ENCODE assay signal across 2 cellular contexts in genomic region chr12:110908377-110909136, GRCh38.
TF ChIP-seq lines count a peak whose summit lies in the region.

No MANE protein-coding gene starts in this region.

TF ChIP-seq in HepG2, 621 proteins besides CTCF, POLR2A, EP300 and RAD21:
- TF ChIP-seq, protein P1, sequence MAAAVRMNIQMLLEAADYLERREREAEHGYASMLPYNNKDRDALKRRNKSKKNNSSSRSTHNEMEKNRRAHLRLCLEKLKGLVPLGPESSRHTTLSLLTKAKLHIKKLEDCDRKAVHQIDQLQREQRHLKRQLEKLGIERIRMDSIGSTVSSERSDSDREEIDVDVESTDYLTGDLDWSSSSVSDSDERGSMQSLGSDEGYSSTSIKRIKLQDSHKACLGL (CRISPR knock-in tag; IDR thresholded peaks at IDR 0.05) = no peak
- TF ChIP-seq NONO (IDR thresholded peaks at IDR 0.05) = 0 out of 2 replicates have a peak, but pooled peaks have one; percentile 38
- no peak for TF ChIP-seq NONO (CRISPR knock-in tag; conservative IDR thresholded peaks at IDR 0.05)
TF ChIP-seq in HepG2: peak in this region for 1.

TF ChIP-seq in H1, 55 proteins besides CTCF, POLR2A, EP300 and RAD21:
- TF ChIP-seq RFX5 (IDR thresholded peaks at IDR 0.05; ENCODE audit: borderline replicate concordance, low read depth, low read length) (no peak), EZH2 (IDR thresholded peaks at IDR 0.05; ENCODE audit: low read depth, low read length, severe bottlenecking) (no peak), CTBP2 (IDR thresholded peaks at IDR 0.05; ENCODE audit: borderline replicate concordance, insufficient read depth, insufficient read length, low read length) (no peak), TBP (IDR thresholded peaks at IDR 0.05; ENCODE audit: low read depth, low read length) (no peak), ASH2L (IDR thresholded peaks at IDR 0.05; ENCODE audit: low read length) (no peak)
